ENCODE assay signal across 1 cellular context in genomic region chr6:12012231-12012565, GRCh38.
TF ChIP-seq lines count a peak whose summit lies in the region.

Gene HIVEP1, plus strand, starts transcription at chr6:12012312. Its CDS starts 3,317 bp downstream, at chr6:12015629.

TF ChIP-seq in HepG2, 621 proteins besides CTCF, POLR2A, EP300 and RAD21 (continued from another document):
- TF ChIP-seq NONO (IDR thresholded peaks at IDR 0.05) (no peak), NONO (CRISPR knock-in tag; conservative IDR thresholded peaks at IDR 0.05) (0 out of 2 replicates have a peak, but pooled peaks have one; percentile 23), ZNF883 (CRISPR knock-in tag; IDR thresholded peaks at IDR 0.05; ENCODE audit: not compliant biosample characterization) (no peak), HNRNPLL (IDR thresholded peaks at IDR 0.05; ENCODE audit: low read depth, low read length, poor library complexity, severe bottlenecking) (peak; percentile 2), ZBTB40 (IDR thresholded peaks at IDR 0.05) (no peak), ZBTB40 (CRISPR knock-in tag; IDR thresholded peaks at IDR 0.05) (no peak)
